Comparison of ENCODE assay signal across 8 cellular contexts in genomic region chr12:30414507-30414906, GRCh38.
"Had no signal": no experiment of that assay in that cellular context is flagged by ENCODE, and none has a peak within 500 bp of the region (broad histone marks: within the 10 kb centered on the region; RNA-seq: fewer than 3 reads in every experiment).

No MANE protein-coding gene starts in this region.

- H3K36me3 ChIP-seq: HAP-1 had no signal

- H3K4me1 ChIP-seq: HAP-1 had no signal

- DNase-seq: GM23248, GOT3, H7, KBM-7 had no signal

- H3K9me3 ChIP-seq: HAP-1 had no signal

- H3K4me3 ChIP-seq: GM23248, HAP-1 had no signal

- H3K4me2 ChIP-seq: KMS-11 had no signal

- H3K9ac ChIP-seq: GM23248, KMS-11 had no signal

- ATAC-seq: HCT116 had no signal

- H2AFZ ChIP-seq: GM23248 had no signal

- H3K27ac ChIP-seq: GM23248, KMS-11 had no signal

- FAIRE-seq: HTR-8/SVneo had no signal
